In genomic region chr6:36035240-36035639, GRCh38 we compare ENCODE assay signal across 27 cellular contexts. TPM values are rescaled to one million over a fixed set of nuclear protein-coding genes. Genes with fewer than 3 reads are reported as not detected.
DNase-seq lines count a peak whose midpoint lies in the region; ATAC-seq and TF ChIP-seq lines count a peak whose summit lies in the region.
"Had no signal": no experiment of that assay in that cellular context is flagged by ENCODE, and none has a peak within 500 bp of the region (broad histone marks: within the 10 kb centered on the region; RNA-seq: fewer than 3 reads in every experiment).

No MANE protein-coding gene starts in this region.

- H3K36me3 Mint-ChIP-seq in activated naive CD4-positive, alpha-beta T cell treated with anti-CD3 and anti-CD28 coated beads, Interleukin-2, amount 50 U/mL, for 24 hours: peaks cover 6% of the 10 kb centered on the region
- peaks cover 13% of the 10 kb centered on the region for H3K36me3 Mint-ChIP-seq in stimulated activated effector memory CD8-positive, alpha-beta T cell treated with anti-CD3 and anti-CD28 coated beads, Interleukin-12 subunit alpha, Interleukin-12 subunit beta, amount 100 ng/mL, for 72 hours

- TF ChIP-seq CTCF in RWPE1 (conservative IDR thresholded peaks at IDR 0.05; ENCODE audit: low read depth): no peak
- no peak for TF ChIP-seq CTCF in fibroblast of mammary gland (conservative IDR thresholded peaks at IDR 0.05; ENCODE audit: control insufficient read depth, insufficient read depth, low read depth, low read length)
- TF ChIP-seq CTCF in stomach (IDR thresholded peaks at IDR 0.05): no peak
- no peak for TF ChIP-seq CTCF in right atrium auricular region (IDR thresholded peaks at IDR 0.05)

- no peaks in the 10 kb centered on the region for H3K9me3 ChIP-seq in stomach
- H3K9me3 ChIP-seq in right atrium auricular region: no peaks in the 10 kb centered on the region
- H3K9me3 ChIP-seq: BLaER1 treated with 17β-estradiol and CSF1 and Interleukin-3, amounts not matched to agents 10 nM and 100 nM; heart right ventricle; lower lobe of right lung; ovary; right lobe of liver; testis; vagina had no signal

- H3K4me3 ChIP-seq in fibroblast of mammary gland (ENCODE audit: control insufficient read depth, low read depth, low read length) (no peak overlapping the region), stomach (no peak overlapping the region), right atrium auricular region (no peak overlapping the region)
- H3K4me3 ChIP-seq: BLaER1 treated with 17β-estradiol and CSF1 and Interleukin-3, amounts not matched to agents 10 nM and 100 nM; heart right ventricle; lower lobe of right lung; ovary; right lobe of liver; testis; vagina had no signal

- no peak for DNase-seq in activated naive CD4-positive, alpha-beta T cell (lab: John Stamatoyannopoulos, UW)
- DNase-seq in RWPE1 (ENCODE audit: low spot score) (no peak), fibroblast of mammary gland (ENCODE audit: low read depth) (peak; percentile 17), stomach (no peak), right atrium auricular region (ENCODE audit: low spot score) (no peak)
- no peak for DNase-seq in stimulated activated effector memory CD8-positive, alpha-beta T cell treated with anti-CD3 and anti-CD28 coated beads, Interleukin-12 subunit alpha, Interleukin-12 subunit beta, amount 100 ng/mL, for 72 hours (ENCODE audit: low spot score in 2 of 2)
- no peak for DNase-seq in effector CD4-positive, alpha-beta T cell
- DNase-seq: ACHN; activated CD8-positive, alpha-beta T cell treated with anti-CD3 and anti-CD28 coated beads for 36 hours; activated T-cell treated with anti-CD3 and anti-CD28 coated beads, Interleukin-2, amount 50 U/mL, for 4 hours; brain microvascular endothelial cell; heart right ventricle; lower lobe of right lung; NCI-H1092; NCI-H2029; NK-92 treated with Interleukin-12 subunit alpha and Interleukin-12 subunit beta, amount 100 ng/mL, for 24 hours; ovary; right lobe of liver; testis had no signal

- H3K27me3 ChIP-seq in stomach: no peaks in the 10 kb centered on the region
- H3K27me3 ChIP-seq in right atrium auricular region: no peaks in the 10 kb centered on the region
- H3K27me3 ChIP-seq: BLaER1 treated with 17β-estradiol and CSF1 and Interleukin-3, amounts not matched to agents 10 nM and 100 nM; brain microvascular endothelial cell; heart right ventricle; ovary; right lobe of liver; testis; vagina had no signal

- H3K27ac ChIP-seq in RWPE1 (peak overlapping the region; percentile 24; the same call in 1 of the 2 replicates), stomach (no peak overlapping the region), right atrium auricular region (no peak overlapping the region)
- H3K27ac ChIP-seq: brain microvascular endothelial cell, heart right ventricle, KMS-11, lower lobe of right lung, ovary, right lobe of liver, testis, vagina, VCaP had no signal

- peaks cover 81% of the 10 kb centered on the region for H3K4me1 Mint-ChIP-seq in activated naive CD4-positive, alpha-beta T cell treated with anti-CD3 and anti-CD28 coated beads, Interleukin-2, amount 50 U/mL, for 24 hours
- H3K4me1 Mint-ChIP-seq in stimulated activated effector memory CD8-positive, alpha-beta T cell treated with anti-CD3 and anti-CD28 coated beads, Interleukin-12 subunit alpha, Interleukin-12 subunit beta, amount 100 ng/mL, for 72 hours: peaks cover 59% of the 10 kb centered on the region

- TF ChIP-seq EP300 in stomach (IDR thresholded peaks at IDR 0.05): no peak

- H3K36me3 ChIP-seq in stomach (no peaks in the 10 kb centered on the region), right atrium auricular region (no peaks in the 10 kb centered on the region)
- H3K36me3 ChIP-seq: brain microvascular endothelial cell, heart right ventricle, lower lobe of right lung, ovary, right lobe of liver, vagina had no signal

- peak overlapping the region; percentile 53 for H3K4me3 Mint-ChIP-seq in activated naive CD4-positive, alpha-beta T cell treated with anti-CD3 and anti-CD28 coated beads, Interleukin-2, amount 50 U/mL, for 24 hours
- H3K4me3 Mint-ChIP-seq in stimulated activated effector memory CD8-positive, alpha-beta T cell treated with anti-CD3 and anti-CD28 coated beads, Interleukin-12 subunit alpha, Interleukin-12 subunit beta, amount 100 ng/mL, for 72 hours: peak overlapping the region; percentile 16
- H3K4me3 Mint-ChIP-seq: activated CD8-positive, alpha-beta T cell treated with anti-CD3 and anti-CD28 coated beads for 36 hours; activated T-cell treated with anti-CD3 and anti-CD28 coated beads, Interleukin-2, amount 50 U/mL, for 4 hours had no signal

- no peaks in the 10 kb centered on the region for H3K9me3 Mint-ChIP-seq in activated naive CD4-positive, alpha-beta T cell treated with anti-CD3 and anti-CD28 coated beads, Interleukin-2, amount 50 U/mL, for 24 hours
- no peaks in the 10 kb centered on the region for H3K9me3 Mint-ChIP-seq in stimulated activated effector memory CD8-positive, alpha-beta T cell treated with anti-CD3 and anti-CD28 coated beads, Interleukin-12 subunit alpha, Interleukin-12 subunit beta, amount 100 ng/mL, for 72 hours
- H3K9me3 Mint-ChIP-seq: activated CD8-positive, alpha-beta T cell treated with anti-CD3 and anti-CD28 coated beads for 36 hours; activated naive CD4-positive, alpha-beta T cell treated with anti-CD3 and anti-CD28 coated beads, Interleukin-2, amount 50 U/mL, for 72 hours; activated T-cell treated with anti-CD3 and anti-CD28 coated beads, Interleukin-2, amount 50 U/mL, for 4 hours had no signal

- peak; percentile 60 for ATAC-seq in stimulated activated effector memory CD8-positive, alpha-beta T cell treated with anti-CD3 and anti-CD28 coated beads, Interleukin-12 subunit alpha, Interleukin-12 subunit beta, amount 100 ng/mL, for 72 hours
- ATAC-seq: activated CD8-positive, alpha-beta T cell treated with anti-CD3 and anti-CD28 coated beads for 36 hours; activated T-cell treated with anti-CD3 and anti-CD28 coated beads, Interleukin-2, amount 50 U/mL, for 4 hours; heart right ventricle; right lobe of liver had no signal

- CTCF ChIA-PET in RWPE1 (lab: Yijun Ruan, JAX): no interaction called here

- no peak for TF ChIP-seq POLR2A in stomach (IDR thresholded peaks at IDR 0.05)

- 37 to 47% (median 41%) methylated on average over 3 of the region's 3 CpGs for WGBS in stomach, 5 donors

- POLR2A ChIA-PET in RWPE1 (lab: Yijun Ruan, JAX; ENCODE audit: low non-redundant PET): no interaction called here

- no peaks in the 10 kb centered on the region for H3K27me3 Mint-ChIP-seq in activated naive CD4-positive, alpha-beta T cell treated with anti-CD3 and anti-CD28 coated beads, Interleukin-2, amount 50 U/mL, for 24 hours
- H3K27me3 Mint-ChIP-seq: activated CD8-positive, alpha-beta T cell treated with anti-CD3 and anti-CD28 coated beads for 36 hours had no signal

- intact Hi-C loops in stomach (cut with DNase I; ENCODE audit: low total_unique reads): no loop called here

- H3K27ac Mint-ChIP-seq in activated naive CD4-positive, alpha-beta T cell treated with anti-CD3 and anti-CD28 coated beads, Interleukin-2, amount 50 U/mL, for 24 hours: no peak overlapping the region
- H3K27ac Mint-ChIP-seq in stimulated activated effector memory CD8-positive, alpha-beta T cell treated with anti-CD3 and anti-CD28 coated beads, Interleukin-12 subunit alpha, Interleukin-12 subunit beta, amount 100 ng/mL, for 72 hours: no peak overlapping the region
- H3K27ac Mint-ChIP-seq: activated CD8-positive, alpha-beta T cell treated with anti-CD3 and anti-CD28 coated beads for 36 hours had no signal

- H3K4me1 ChIP-seq in stomach (peaks cover 65 to 99% (median 85%) of the 10 kb centered on the region in 4 donors), right atrium auricular region (peaks cover 0 to 88% of the 10 kb centered on the region in 2 donors)

RNA-seq across cellular contexts. Expression of gene MAPK14, which starts 7.6 kb away (rescaled TPM):
- total RNA-seq in stomach: 100 to 1,000 TPM in 2 of 5 donors, 10 to 100 TPM in 3; 35.6 to 297 (median 57.2) TPM
- polyA plus RNA-seq in stomach: 10 to 100 TPM; 12.3 to 26.1 (median 13.9) TPM
- 10 to 100 TPM; 39.1 to 46.7 TPM for total RNA-seq in right atrium auricular region

RNA-seq across cellular contexts. Expression of gene SLC26A8, which starts 10.8 kb away (rescaled TPM):
- total RNA-seq in stomach (under 1 TPM in 2 of 5 donors, not detected in 3; 0.14 to 0.58 TPM), right atrium auricular region (not detected)
- polyA plus RNA-seq in stomach: under 1 TPM in 2 of 3 donors, not detected in 1; 0.12 to 0.15 TPM
- total RNA-seq: activated CD8-positive, alpha-beta T cell treated with anti-CD3 and anti-CD28 coated beads for 36 hours; activated T-cell treated with anti-CD3 and anti-CD28 coated beads, Interleukin-2, amount 50 U/mL, for 4 hours; H4; T-helper 2 cell treated with Interferon-gamma antibody and Interleukin-4, amounts not matched to agents 100 ng/mL and 5 ng/mL, for 36 hours; vagina had no signal
